In genomic region chr3:138066972-138067371, GRCh38 we compare ENCODE assay signal across 20 cellular contexts. TPM values are rescaled to one million over a fixed set of nuclear protein-coding genes. Genes with fewer than 3 reads are reported as not detected.
DNase-seq lines count a peak whose midpoint lies in the region; ATAC-seq and TF ChIP-seq lines count a peak whose summit lies in the region.
"Had no signal": no experiment of that assay in that cellular context is flagged by ENCODE, and none has a peak within 500 bp of the region (broad histone marks: within the 10 kb centered on the region; RNA-seq: fewer than 3 reads in every experiment).

No MANE protein-coding gene starts in this region.

- H3K4me1 Mint-ChIP-seq in activated T-helper 1 cell treated with anti-CD3 and anti-CD28 coated beads, Interleukin-12 subunit alpha, Interleukin-12 subunit beta, Interleukin-2, Interleukin-4 antibody, amounts not matched to agents 30 ng/mL and 10 ng/mL and 1 ng/mL, durations not matched to agents 14 hours and 24 hours and 36 hours (ENCODE audit: low read depth) = peaks cover 25% of the 10 kb centered on the region
- peaks cover 11% of the 10 kb centered on the region for H3K4me1 Mint-ChIP-seq in stimulated activated effector memory CD8-positive, alpha-beta T cell treated with anti-CD3 and anti-CD28 coated beads, Interleukin-12 subunit alpha, Interleukin-12 subunit beta, amount 100 ng/mL, for 72 hours
- H3K4me1 Mint-ChIP-seq: IgD-negative memory B cell had no signal

- no peak overlapping the region for H3K4me3 Mint-ChIP-seq in activated T-helper 1 cell treated with anti-CD3 and anti-CD28 coated beads, Interleukin-12 subunit alpha, Interleukin-12 subunit beta, Interleukin-2, Interleukin-4 antibody, amounts not matched to agents 30 ng/mL and 10 ng/mL and 1 ng/mL, durations not matched to agents 14 hours and 24 hours and 36 hours
- no peak overlapping the region for H3K4me3 Mint-ChIP-seq in stimulated activated effector memory CD8-positive, alpha-beta T cell treated with anti-CD3 and anti-CD28 coated beads, Interleukin-12 subunit alpha, Interleukin-12 subunit beta, amount 100 ng/mL, for 72 hours
- H3K4me3 Mint-ChIP-seq: CD4-positive, alpha-beta T cell; GM23338; IgD-negative memory B cell had no signal

- H3K27ac ChIP-seq in AG04450 (ENCODE audit: low read depth, low read length) (peak overlapping the region; percentile 2), foreskin keratinocyte (no peak overlapping the region)
- H3K27ac ChIP-seq: C4-2B had no signal

- H3K27me3 Mint-ChIP-seq in activated T-helper 1 cell treated with anti-CD3 and anti-CD28 coated beads, Interleukin-12 subunit alpha, Interleukin-12 subunit beta, Interleukin-2, Interleukin-4 antibody, amounts not matched to agents 30 ng/mL and 10 ng/mL and 1 ng/mL, durations not matched to agents 14 hours and 24 hours and 36 hours (ENCODE audit: insufficient read depth) = peaks cover 10% of the 10 kb centered on the region

- no peaks in the 10 kb centered on the region for H3K9me3 ChIP-seq in AG04450 (ENCODE audit: control insufficient read depth, insufficient read depth, low read length)
- H3K9me3 ChIP-seq: Caco-2 had no signal

- TF ChIP-seq CTCF in AG04450 (IDR thresholded peaks at IDR 0.05; ENCODE audit: low read depth, low read length) (no peak), foreskin keratinocyte (conservative IDR thresholded peaks at IDR 0.05) (no peak)

- no peak overlapping the region for H3K4me3 ChIP-seq in AG04450 (ENCODE audit: low read depth, low read length)
- H3K4me3 ChIP-seq: GM23338 had no signal

- H3K4me1 ChIP-seq in foreskin keratinocyte = no peaks in the 10 kb centered on the region
- H3K4me1 ChIP-seq: Caco-2 had no signal

- DNase-seq in AG04450 (ENCODE audit: low read depth, low spot score) = no peak
- DNase-seq in activated T-helper 1 cell treated with anti-CD3 and anti-CD28 coated beads, Interleukin-12 subunit alpha, Interleukin-12 subunit beta, Interleukin-2, Interleukin-4 antibody, amounts not matched to agents 30 ng/mL and 10 ng/mL and 1 ng/mL, durations not matched to agents 14 hours and 24 hours and 36 hours (ENCODE audit: low spot score) = no peak
- DNase-seq in stimulated activated effector memory CD8-positive, alpha-beta T cell treated with anti-CD3 and anti-CD28 coated beads, Interleukin-12 subunit alpha, Interleukin-12 subunit beta, amount 100 ng/mL, for 72 hours (ENCODE audit: low spot score in 2 of 2) = no peak
- no peak for DNase-seq in foreskin keratinocyte
- DNase-seq: ACHN; AML-193; Caco-2; CD4-positive, alpha-beta T cell; DMS153; DMS79; GDM1; HCEC 1CT; KBM-7 had no signal

- ATAC-seq in GM19438 (IDR thresholded peaks at IDR 0.05; ENCODE audit: low read depth, unreplicated experiment) (peak; percentile 7), foreskin keratinocyte (no peak), HG02884 (IDR thresholded peaks at IDR 0.05; ENCODE audit: unreplicated experiment) (no peak)
- ATAC-seq in stimulated activated effector memory CD8-positive, alpha-beta T cell treated with anti-CD3 and anti-CD28 coated beads, Interleukin-12 subunit alpha, Interleukin-12 subunit beta, amount 100 ng/mL, for 72 hours = no peak
- ATAC-seq: GM23338 had no signal

- no peaks in the 10 kb centered on the region for H3K9me3 Mint-ChIP-seq in activated T-helper 1 cell treated with anti-CD3 and anti-CD28 coated beads, Interleukin-12 subunit alpha, Interleukin-12 subunit beta, Interleukin-2, Interleukin-4 antibody, amounts not matched to agents 30 ng/mL and 10 ng/mL and 1 ng/mL, durations not matched to agents 14 hours and 24 hours and 36 hours
- no peaks in the 10 kb centered on the region for H3K9me3 Mint-ChIP-seq in stimulated activated effector memory CD8-positive, alpha-beta T cell treated with anti-CD3 and anti-CD28 coated beads, Interleukin-12 subunit alpha, Interleukin-12 subunit beta, amount 100 ng/mL, for 72 hours
- H3K9me3 Mint-ChIP-seq: CD4-positive, alpha-beta T cell; GM23338 had no signal

- POLR2A ChIA-PET in AG04450 (lab: Yijun Ruan, JAX) = no interaction called here

- no peaks in the 10 kb centered on the region for H3K36me3 Mint-ChIP-seq in activated T-helper 1 cell treated with anti-CD3 and anti-CD28 coated beads, Interleukin-12 subunit alpha, Interleukin-12 subunit beta, Interleukin-2, Interleukin-4 antibody, amounts not matched to agents 30 ng/mL and 10 ng/mL and 1 ng/mL, durations not matched to agents 14 hours and 24 hours and 36 hours (ENCODE audit: low read depth)
- H3K36me3 Mint-ChIP-seq in stimulated activated effector memory CD8-positive, alpha-beta T cell treated with anti-CD3 and anti-CD28 coated beads, Interleukin-12 subunit alpha, Interleukin-12 subunit beta, amount 100 ng/mL, for 72 hours = no peaks in the 10 kb centered on the region
- H3K36me3 Mint-ChIP-seq: IgD-negative memory B cell had no signal

- H3K27ac Mint-ChIP-seq in activated T-helper 1 cell treated with anti-CD3 and anti-CD28 coated beads, Interleukin-12 subunit alpha, Interleukin-12 subunit beta, Interleukin-2, Interleukin-4 antibody, amounts not matched to agents 30 ng/mL and 10 ng/mL and 1 ng/mL, durations not matched to agents 14 hours and 24 hours and 36 hours = peak overlapping the region; percentile 13
- H3K27ac Mint-ChIP-seq in stimulated activated effector memory CD8-positive, alpha-beta T cell treated with anti-CD3 and anti-CD28 coated beads, Interleukin-12 subunit alpha, Interleukin-12 subunit beta, amount 100 ng/mL, for 72 hours = peak overlapping the region; percentile 55
- H3K27ac Mint-ChIP-seq: CD4-positive, alpha-beta T cell; GM23338; IgD-negative memory B cell had no signal

- CTCF ChIA-PET in AG04450 (lab: Charles Lee) = interaction anchor here (0.6 to 7.7 kb wide), 6 partner anchors 10 to 1034 kb away, joined by 3 to 202 read pairs (median 4); partner anchors contain the start of gene DZIP1L

- H3K27me3 ChIP-seq in AG04450 (ENCODE audit: control insufficient read depth, insufficient read depth, low read length) (no peaks in the 10 kb centered on the region), foreskin keratinocyte (no peaks in the 10 kb centered on the region)

- intact Hi-C loops in activated T-helper 1 cell treated with anti-CD3 and anti-CD28 coated beads, Interleukin-12 subunit alpha, Interleukin-12 subunit beta, Interleukin-2, Interleukin-4 antibody, amounts not matched to agents 30 ng/mL and 10 ng/mL and 1 ng/mL, durations not matched to agents 14 hours and 24 hours and 36 hours (cut with micrococcal nuclease) = loop anchor here (1.0 to 10.0 kb wide), 7 partner anchors 15 to 528 kb away; partner anchors contain the start of genes ARMC8, CEP70 and NME9

RNA-seq across cellular contexts. Expression of gene DZIP1L, which starts 48.4 kb away (rescaled TPM):
- polyA plus RNA-seq in AG04450 (2011; rRNA removed) (5.7 and 7.9 TPM in 2 replicates), foreskin keratinocyte (1.7 and 2.0 TPM in 2 replicates)
- polyA minus RNA-seq in AG04450 (2011; rRNA and poly(A)+ RNA removed) = 20.9 and 25.4 TPM in 2 replicates
- 0.07 and 0.16 TPM in 2 replicates for total RNA-seq in activated T-helper 1 cell treated with anti-CD3 and anti-CD28 coated beads, Interleukin-12 subunit alpha, Interleukin-12 subunit beta, Interleukin-2, Interleukin-4 antibody, amounts not matched to agents 30 ng/mL and 10 ng/mL and 1 ng/mL, durations not matched to agents 14 hours and 24 hours and 36 hours
- 5.0 and 7.6 TPM in 2 replicates for total RNA-seq in foreskin keratinocyte
- total RNA-seq: CD4-positive, alpha-beta T cell had no signal
- polyA plus RNA-seq: IgD-negative memory B cell had no signal

RNA-seq across cellular contexts. Expression of gene CLDN18, which starts 57.0 kb away (rescaled TPM):
- polyA plus RNA-seq in AG04450 (2011; rRNA removed) (not detected in 2 replicates), foreskin keratinocyte (not detected in 2 replicates)
- polyA minus RNA-seq in AG04450 (2011; rRNA and poly(A)+ RNA removed) = not detected in 2 replicates
- not detected in 2 replicates for total RNA-seq in activated T-helper 1 cell treated with anti-CD3 and anti-CD28 coated beads, Interleukin-12 subunit alpha, Interleukin-12 subunit beta, Interleukin-2, Interleukin-4 antibody, amounts not matched to agents 30 ng/mL and 10 ng/mL and 1 ng/mL, durations not matched to agents 14 hours and 24 hours and 36 hours
- not detected in 2 replicates for total RNA-seq in foreskin keratinocyte
- total RNA-seq: Caco-2; CD4-positive, alpha-beta T cell; Daoy; GM23338 had no signal
- polyA plus RNA-seq: BJ, IgD-negative memory B cell had no signal
